ENCODE assay signal across 8 cellular contexts in the genomic region with DNA sequence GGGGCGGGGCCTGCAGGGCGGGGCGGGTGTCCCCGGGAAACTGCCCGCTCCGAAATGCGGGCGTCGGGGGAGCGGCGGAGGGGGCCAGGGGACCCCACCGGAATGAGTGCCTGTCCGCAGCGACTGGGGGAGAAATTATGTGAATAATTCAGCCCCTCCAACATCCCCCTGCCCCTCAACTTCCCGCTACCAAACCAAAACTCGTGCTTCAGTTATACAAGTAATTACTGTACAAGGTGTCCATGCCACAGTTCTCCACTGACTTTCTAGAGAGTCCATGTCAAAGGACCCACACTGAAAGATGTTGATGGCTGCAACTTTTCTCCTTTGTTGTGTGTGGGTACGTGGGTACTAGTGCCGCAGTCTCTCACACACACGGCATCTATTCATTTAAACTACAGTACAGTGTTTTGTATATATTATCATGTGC. TPM values are rescaled to one million over a fixed set of nuclear protein-coding genes. Genes with fewer than 3 reads are reported as not detected.
DNase-seq lines count a peak whose midpoint lies in the region; ATAC-seq and TF ChIP-seq lines count a peak whose summit lies in the region.

No MANE protein-coding gene starts in this region.

- CTCF ChIA-PET in activated CD8-positive, alpha-beta T cell treated with anti-CD3 and anti-CD28 coated beads, Interleukin-2, amount 10 ng/mL, durations not matched to agents 7 days and 5 days (lab: Charles Lee), result interaction anchor here (0.8 to 7.8 kb wide), 49 partner anchors 11 to 458 kb away, joined by 3 to 85 read pairs (median 5); a partner anchor contains a TSS

- H3K27ac Mint-ChIP-seq in activated CD8-positive, alpha-beta T cell treated with anti-CD3 and anti-CD28 coated beads, Interleukin-2, amount 10 ng/mL, durations not matched to agents 7 days and 5 days, result peak overlapping the region; percentile 96

- no peaks in the 10 kb centered on the region for H3K36me3 ChIP-seq in cardiac muscle cell

- POLR2A ChIA-PET in activated CD8-positive, alpha-beta T cell treated with anti-CD3 and anti-CD28 coated beads, Interleukin-2, amount 10 ng/mL, durations not matched to agents 7 days and 5 days (lab: Charles Lee), result interaction anchor here (0.7 to 3.6 kb wide), 44 partner anchors 9 to 458 kb away, joined by 3 to 50 read pairs (median 6); a partner anchor contains a TSS

- peaks cover 19% of the 10 kb centered on the region for H3K4me1 ChIP-seq in cardiac muscle cell (ENCODE audit: low read depth)

- H3K4me3 Mint-ChIP-seq in activated CD8-positive, alpha-beta T cell treated with anti-CD3 and anti-CD28 coated beads, Interleukin-2, amount 10 ng/mL, durations not matched to agents 7 days and 5 days, result peak overlapping the region; percentile 86

- peak; percentile 69 for DNase-seq in DMS53 treated with DMSO at 0.1 percent for 48 hours (lab: John Stamatoyannopoulos, UW; ENCODE audit: unreplicated experiment)
- peak; percentile 45 for DNase-seq in HuH-7 (ENCODE audit: low spot score)
- no peak for DNase-seq in activated CD8-positive, alpha-beta T cell treated with anti-CD3 and anti-CD28 coated beads, Interleukin-2, amount 10 ng/mL, durations not matched to agents 7 days and 5 days
- DNase-seq in cardiac muscle cell (ENCODE audit: low read depth in 1 of 2, low spot score in 1 of 2), result peak in 1 of 2 donors; percentile 52
- peak; percentile 47 for DNase-seq in putamen (ENCODE audit: low spot score)
- no peak for DNase-seq in NK-92 treated with Interleukin-12 subunit alpha and Interleukin-12 subunit beta, amount 100 ng/mL, for 24 hours (lab: John Stamatoyannopoulos, UW)
- no peak for DNase-seq in stimulated activated CD4-positive, alpha-beta T cell treated with anti-CD3 and anti-CD28 coated beads, Interleukin-2, amount 100 ng/mL, for 24 hours

- no peaks in the 10 kb centered on the region for H3K27me3 ChIP-seq in cardiac muscle cell

- H3K27ac ChIP-seq in cardiac muscle cell, result no peak overlapping the region

- no peaks in the 10 kb centered on the region for H3K9me3 ChIP-seq in cardiac muscle cell (ENCODE audit: low read depth)

- no peaks in the 10 kb centered on the region for H3K27me3 Mint-ChIP-seq in activated CD8-positive, alpha-beta T cell treated with anti-CD3 and anti-CD28 coated beads, Interleukin-2, amount 10 ng/mL, durations not matched to agents 7 days and 5 days (ENCODE audit: low read depth)

- no peaks in the 10 kb centered on the region for H3K9me3 Mint-ChIP-seq in activated CD8-positive, alpha-beta T cell treated with anti-CD3 and anti-CD28 coated beads, Interleukin-2, amount 10 ng/mL, durations not matched to agents 7 days and 5 days (ENCODE audit: insufficient read depth)

- H3K4me3 ChIP-seq in cardiac muscle cell, result peak overlapping the region; percentile 73

- peaks cover 48% of the 10 kb centered on the region for H3K4me1 Mint-ChIP-seq in activated CD8-positive, alpha-beta T cell treated with anti-CD3 and anti-CD28 coated beads, Interleukin-2, amount 10 ng/mL, durations not matched to agents 7 days and 5 days (ENCODE audit: low read depth)

- peaks cover 2% of the 10 kb centered on the region for H3K36me3 Mint-ChIP-seq in activated CD8-positive, alpha-beta T cell treated with anti-CD3 and anti-CD28 coated beads, Interleukin-2, amount 10 ng/mL, durations not matched to agents 7 days and 5 days (ENCODE audit: low read depth)

- ATAC-seq in GM21360 (IDR thresholded peaks at IDR 0.05; ENCODE audit: unreplicated experiment), result peak; percentile 3
- ATAC-seq in activated CD8-positive, alpha-beta T cell treated with anti-CD3 and anti-CD28 coated beads, Interleukin-2, amount 10 ng/mL, durations not matched to agents 7 days and 5 days, result peak; percentile 25

- no peak for TF ChIP-seq CTCF in cardiac muscle cell (IDR thresholded peaks at IDR 0.05; ENCODE audit: low read depth, low read length)

RNA-seq across cellular contexts. Expression of a gene that starts 0.4 kb away (rescaled TPM):
- 10 to 100 TPM; 38.2 to 39.5 TPM for total RNA-seq in activated CD8-positive, alpha-beta T cell treated with anti-CD3 and anti-CD28 coated beads, Interleukin-2, amount 10 ng/mL, durations not matched to agents 7 days and 5 days
- 25.5 and 34.7 TPM in 2 replicates for total RNA-seq in cardiac muscle cell
- 21.7 and 34.9 TPM in 2 replicates for polyA plus RNA-seq in cardiac muscle cell

Comparison
In these comparisons a context has a peak if more than half of its experiments do, and no peak if none do; other contexts are left out.
1. DNase-seq: peak in DMS53 treated with DMSO at 0.1 percent for 48 hours (single experiment), HuH-7 (single experiment) and putamen (single experiment); none in activated CD8-positive, alpha-beta T cell treated with anti-CD3 and anti-CD28 coated beads, Interleukin-2, amount 10 ng/mL, durations not matched to agents 7 days and 5 days (single experiment), NK-92 treated with Interleukin-12 subunit alpha and Interleukin-12 subunit beta, amount 100 ng/mL, for 24 hours (single experiment) and stimulated activated CD4-positive, alpha-beta T cell treated with anti-CD3 and anti-CD28 coated beads, Interleukin-2, amount 100 ng/mL, for 24 hours (0 of 2).